In the genomic region with DNA sequence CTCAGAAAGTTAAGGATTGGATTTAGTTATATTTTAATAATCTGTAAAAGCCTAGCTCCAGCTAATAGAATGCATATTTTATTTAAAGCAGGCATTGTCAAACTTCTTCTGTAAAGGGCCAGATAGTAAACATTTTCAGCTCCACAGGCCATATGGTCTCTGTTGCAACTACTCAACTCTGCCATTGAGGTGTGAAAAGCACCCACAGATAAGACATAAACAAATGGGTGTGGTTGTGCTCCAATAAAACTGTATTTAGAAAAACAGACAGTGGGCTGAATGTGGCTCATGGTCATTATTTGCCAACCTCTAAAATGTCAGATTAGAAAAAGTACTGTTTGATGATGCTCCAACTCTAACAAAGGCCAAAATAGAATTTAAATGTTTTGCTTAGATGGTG, we compare ENCODE assay signal across 21 cellular contexts.
DNase-seq lines count a peak whose midpoint lies in the region; ATAC-seq, FAIRE-seq and TF ChIP-seq lines count a peak whose summit lies in the region.
"Had no signal": no experiment of that assay in that cellular context is flagged by ENCODE, and none has a peak within 500 bp of the region (broad histone marks: within the 10 kb centered on the region; RNA-seq: fewer than 3 reads in every experiment).

No MANE protein-coding gene starts in this region.

- CTCF ChIA-PET in OCI-LY7 (lab: Charles Lee; ENCODE audit: unreplicated experiment) = no interaction called here
- CTCF ChIA-PET in GM12878 (lab: Yijun Ruan, JAX) = interaction anchor here (0.6 to 1.7 kb wide), 6 partner anchors 10 to 304 kb away, joined by 3 to 6 read pairs (median 4); no protein-coding TSS in a partner anchor

- H3K9me2 ChIP-seq in OCI-LY7 (ENCODE audit: insufficient read depth, low read length) = no peaks in the 10 kb centered on the region

- peaks cover 8% of the 10 kb centered on the region; the same call in 1 of the 2 replicates for H3K9me3 ChIP-seq in OCI-LY7 (ENCODE audit: low read length)
- H3K9me3 ChIP-seq in GM12878 (replicated peaks; ENCODE audit: control insufficient read depth, insufficient read depth, low read length) = peaks cover 7% of the 10 kb centered on the region; the same call in 2 of the 3 replicates
- H3K9me3 ChIP-seq in vagina = no peaks in the 10 kb centered on the region
- H3K9me3 ChIP-seq: thoracic aorta had no signal

- H3K27ac ChIP-seq in OCI-LY7 (ENCODE audit: low read depth, low read length, poor library complexity, severe bottlenecking) = no peak overlapping the region
- H3K27ac ChIP-seq in GM12878 (ENCODE audit: control insufficient read depth, insufficient read depth) = no peak overlapping the region
- no peak overlapping the region for H3K27ac ChIP-seq in vagina
- H3K27ac ChIP-seq: ascending aorta, thoracic aorta had no signal

- H3K4me3 ChIP-seq in OCI-LY7 (ENCODE audit: low read depth, low read length, poor library complexity, severe bottlenecking) = no peak overlapping the region
- H3K4me3 ChIP-seq in GM12878 = no peak overlapping the region
- H3K4me3 ChIP-seq in vagina = no peak overlapping the region
- H3K4me3 ChIP-seq: ascending aorta, thoracic aorta had no signal

- ATAC-seq in activated T-cell treated with anti-CD3 and anti-CD28 coated beads, Interleukin-2, amount 50 U/mL, for 72 hours (replicated peaks in 1 of 2) = peak; percentile 53 to 68
- ATAC-seq in GM12878 = peak; percentile 75
- ATAC-seq: left lobe of liver had no signal

- POLR2A ChIA-PET in OCI-LY7 (lab: Charles Lee) = interaction anchor here (0.7 kb wide), 2 partner anchors 24 to 683 kb away, joined by 3 read pairs; no protein-coding TSS in a partner anchor
- POLR2A ChIA-PET in GM12878 (lab: Charles Lee) = interaction anchor here (0.7 to 1.0 kb wide), 2 partner anchors 36 to 230 kb away, joined by 3 read pairs; no protein-coding TSS in a partner anchor

- no peak for TF ChIP-seq EP300 in GM12878 (IDR thresholded peaks at IDR 0.05; ENCODE audit: borderline replicate concordance in 1 of 2, control insufficient read depth in 1 of 2, low read depth in 2 of 2, low read length in 2 of 2)

- H3K36me3 ChIP-seq in OCI-LY7 (ENCODE audit: insufficient read depth, low read length) (no peaks in the 10 kb centered on the region; the same call in 1 of the 2 replicates), GM12878 (ENCODE audit: control insufficient read depth in 2 of 2, insufficient read depth in 2 of 2, low read length in 1 of 2) (no peaks in the 10 kb centered on the region), vagina (no peaks in the 10 kb centered on the region)
- H3K36me3 ChIP-seq: ascending aorta, thoracic aorta had no signal

- H3K79me2 ChIP-seq in OCI-LY7 (ENCODE audit: insufficient read depth, low read depth, low read length) (no peaks in the 10 kb centered on the region), GM12878 (ENCODE audit: control insufficient read depth, insufficient read depth, low read length) (no peaks in the 10 kb centered on the region)

- H3K4me2 ChIP-seq in OCI-LY7 (ENCODE audit: low read length) (peak overlapping the region; percentile 9; the same call in 1 of the 2 replicates), GM12878 (ENCODE audit: control insufficient read depth, insufficient read depth) (no peak overlapping the region; the same call in 1 of the 2 replicates)

- intact Hi-C loops in OCI-LY7 (cut with micrococcal nuclease; ENCODE audit: unreplicated experiment) = no loop called here
- intact Hi-C loops in GM12878 (cut with micrococcal nuclease; ENCODE audit: unreplicated experiment) = loop anchor here (2.0 to 10.0 kb wide), 4 partner anchors 32 to 1078 kb away; no protein-coding TSS in a partner anchor
- intact Hi-C loops in vagina (cut with DNase I) = no loop called here

- peaks cover 46 to 60% of the 10 kb centered on the region in 2 donors for H3K36me3 Mint-ChIP-seq in activated T-cell treated with anti-CD3 and anti-CD28 coated beads, Interleukin-2, amount 50 U/mL, for 72 hours (ENCODE audit: insufficient read depth in 2 of 2)
- H3K36me3 Mint-ChIP-seq in stimulated activated naive CD8-positive, alpha-beta T cell treated with anti-CD3 and anti-CD28 coated beads, Interleukin-15, Interleukin-2, amounts not matched to agents 100 ng/mL and 50 ng/mL, for 24 hours (ENCODE audit: low read depth) = peaks cover 44% of the 10 kb centered on the region
- H3K36me3 Mint-ChIP-seq: CD14-positive monocyte had no signal

- TF ChIP-seq RAD21 in GM12878 (IDR thresholded peaks at IDR 0.05; ENCODE audit: insufficient read depth, low read depth, low read length) = no peak

- H3K27me3 Mint-ChIP-seq in activated T-cell treated with anti-CD3 and anti-CD28 coated beads, Interleukin-2, amount 50 U/mL, for 72 hours (ENCODE audit: low read depth) = no peaks in the 10 kb centered on the region
- no peaks in the 10 kb centered on the region for H3K27me3 Mint-ChIP-seq in stimulated activated naive CD8-positive, alpha-beta T cell treated with anti-CD3 and anti-CD28 coated beads, Interleukin-15, Interleukin-2, amounts not matched to agents 100 ng/mL and 50 ng/mL, for 24 hours

- TF ChIP-seq CTCF in OCI-LY7 (conservative IDR thresholded peaks at IDR 0.05; ENCODE audit: low read length) (no peak), GM12878 (IDR thresholded peaks at IDR 0.05 in 2 of 3, conservative IDR thresholded peaks at IDR 0.05 in 1 of 3; ENCODE audit: control insufficient read depth in 2 of 3, extremely low read depth in 1 of 3, insufficient read depth in 1 of 3, low read depth in 3 of 3, low read length in 3 of 3) (no peak), vagina (IDR thresholded peaks at IDR 0.05) (no peak)

- H4K20me1 ChIP-seq in OCI-LY7 (ENCODE audit: insufficient read depth, low read length) (no peaks in the 10 kb centered on the region), GM12878 (ENCODE audit: control insufficient read depth, insufficient read depth) (no peaks in the 10 kb centered on the region)

- H3K27me3 ChIP-seq in GM12878 (replicated peaks in 1 of 2; ENCODE audit: control insufficient read depth in 2 of 2, insufficient read depth in 2 of 2, low read length in 1 of 2) (no peaks in the 10 kb centered on the region; a peak in 1 of 4 replicates), vagina (no peaks in the 10 kb centered on the region)
- H3K27me3 ChIP-seq: ascending aorta had no signal

- H2AFZ ChIP-seq in OCI-LY7 (ENCODE audit: low read length) (peak overlapping the region; percentile 66; the same call in 1 of the 2 replicates), GM12878 (ENCODE audit: control insufficient read depth, low read depth, low read length) (no peak overlapping the region)

- H3K9ac ChIP-seq in GM12878 (ENCODE audit: control insufficient read depth, insufficient read depth, low read length) = no peak overlapping the region

- H3K9me3 Mint-ChIP-seq in activated T-cell treated with anti-CD3 and anti-CD28 coated beads, Interleukin-2, amount 50 U/mL, for 72 hours = peaks cover 20 to 24% of the 10 kb centered on the region in 2 donors
- H3K9me3 Mint-ChIP-seq in stimulated activated naive CD8-positive, alpha-beta T cell treated with anti-CD3 and anti-CD28 coated beads, Interleukin-15, Interleukin-2, amounts not matched to agents 100 ng/mL and 50 ng/mL, for 24 hours = peaks cover 19% of the 10 kb centered on the region

- SMC1A ChIA-PET in GM12878 (lab: Charles Lee; ENCODE audit: uncharacterized antibody, unreplicated experiment) = interaction anchor here (0.7 to 4.2 kb wide), 18 partner anchors 9 to 1038 kb away, joined by 3 to 24 read pairs (median 5); no protein-coding TSS in a partner anchor

- peak; percentile 43 to 44 for DNase-seq in activated T-cell treated with anti-CD3 and anti-CD28 coated beads, Interleukin-2, amount 50 U/mL, for 72 hours
- no peak for DNase-seq in activated T-cell treated with anti-CD3 and anti-CD28 coated beads, Interleukin-2, amount 50 U/mL, for 1 hour
- DNase-seq in OCI-LY7 (ENCODE audit: low spot score) = no peak
- DNase-seq in GM12878 (ENCODE audit: low read depth, low spot score) = no peak
- DNase-seq in NCI-H524 treated with DMSO at 0.1 percent for 48 hours (lab: John Stamatoyannopoulos, UW) = no peak
- DNase-seq in NOMO-1 treated with DMSO at 0.1 percent for 48 hours (lab: John Stamatoyannopoulos, UW; ENCODE audit: unreplicated experiment) = no peak
- no peak for DNase-seq in vagina (ENCODE audit: extremely low spot score in 2 of 2)
- DNase-seq: activated CD4-positive, alpha-beta T cell treated with anti-CD3 and anti-CD28 coated beads, Interleukin-2, amount 50 U/mL, for 4 hours; DMS79 treated with DMSO at 0.1 percent for 48 hours; effector memory CD4-positive, alpha-beta T cell; HFFc6; midbrain; NCI-H2029; NCI-H510A treated with DMSO at 0.1 percent for 48 hours; OCI-M1; Right ventricle myocardium superior had no signal

- no peak for FAIRE-seq in GM12878 (lab: Jason Lieb, UNC)

- H3K27ac Mint-ChIP-seq in activated T-cell treated with anti-CD3 and anti-CD28 coated beads, Interleukin-2, amount 50 U/mL, for 72 hours = peak overlapping the region; percentile 92
- peak overlapping the region; percentile 94 for H3K27ac Mint-ChIP-seq in stimulated activated naive CD8-positive, alpha-beta T cell treated with anti-CD3 and anti-CD28 coated beads, Interleukin-15, Interleukin-2, amounts not matched to agents 100 ng/mL and 50 ng/mL, for 24 hours
- H3K27ac Mint-ChIP-seq: HFFc6 had no signal

- peaks cover 83% of the 10 kb centered on the region for H3K4me1 Mint-ChIP-seq in activated T-cell treated with anti-CD3 and anti-CD28 coated beads, Interleukin-2, amount 50 U/mL, for 72 hours (ENCODE audit: low read depth)
- peaks cover 83% of the 10 kb centered on the region for H3K4me1 Mint-ChIP-seq in stimulated activated naive CD8-positive, alpha-beta T cell treated with anti-CD3 and anti-CD28 coated beads, Interleukin-15, Interleukin-2, amounts not matched to agents 100 ng/mL and 50 ng/mL, for 24 hours (ENCODE audit: low read depth)

- BruUV-seq in OCI-LY7 (replicated peaks; lab: Mats Ljungman, UMichigan) (no TSS peak), GM12878 (replicated peaks; lab: Mats Ljungman, UMichigan) (no TSS peak)

- no peak for TF ChIP-seq POLR2A in GM12878 (IDR thresholded peaks at IDR 0.05; ENCODE audit: low read depth, low read length)
- no peak for TF ChIP-seq POLR2A in vagina (IDR thresholded peaks at IDR 0.05)

- peak overlapping the region; percentile 42 to 48 for H3K4me3 Mint-ChIP-seq in activated T-cell treated with anti-CD3 and anti-CD28 coated beads, Interleukin-2, amount 50 U/mL, for 72 hours
- H3K4me3 Mint-ChIP-seq in stimulated activated naive CD8-positive, alpha-beta T cell treated with anti-CD3 and anti-CD28 coated beads, Interleukin-15, Interleukin-2, amounts not matched to agents 100 ng/mL and 50 ng/mL, for 24 hours = peak overlapping the region; percentile 42
- H3K4me3 Mint-ChIP-seq: HFFc6 had no signal

- in situ Hi-C loops in GM12878 (cut with MboI) = no loop called here

- RAD21 ChIA-PET in GM12878 (lab: Charles Lee; ENCODE audit: unreplicated experiment) = interaction anchor here (0.9 to 2.9 kb wide), 9 partner anchors 9 to 797 kb away, joined by 3 to 17 read pairs (median 3); no protein-coding TSS in a partner anchor

- peaks cover 23% of the 10 kb centered on the region for H3K4me1 ChIP-seq in OCI-LY7 (ENCODE audit: insufficient read depth, low read length, poor library complexity, severe bottlenecking)
- H3K4me1 ChIP-seq in GM12878 (ENCODE audit: control insufficient read depth, insufficient read depth, low read length) = peaks cover 16% of the 10 kb centered on the region
- H3K4me1 ChIP-seq in vagina = no peaks in the 10 kb centered on the region
- H3K4me1 ChIP-seq: ascending aorta had no signal

TF ChIP-seq in GM12878, 131 proteins besides CTCF, POLR2A, EP300 and RAD21 (continues in another document):
- TF ChIP-seq BCL11A (IDR thresholded peaks at IDR 0.05; ENCODE audit: low read depth, low read length) = 0 out of 2 replicates have a peak, but pooled peaks have one; percentile 21

Comparison
In these comparisons a context has a peak if more than half of its experiments do, and no peak if none do; other contexts are left out.
1. DNase-seq: peak in activated T-cell treated with anti-CD3 and anti-CD28 coated beads, Interleukin-2, amount 50 U/mL, for 72 hours (2 of 2); none in activated T-cell treated with anti-CD3 and anti-CD28 coated beads, Interleukin-2, amount 50 U/mL, for 1 hour (single experiment), OCI-LY7 (single experiment), GM12878 (single experiment), NCI-H524 treated with DMSO at 0.1 percent for 48 hours (single experiment), NOMO-1 treated with DMSO at 0.1 percent for 48 hours (single experiment) and vagina (0 of 2).